8 cellular contexts compared by ENCODE assay signal in the genomic region with DNA sequence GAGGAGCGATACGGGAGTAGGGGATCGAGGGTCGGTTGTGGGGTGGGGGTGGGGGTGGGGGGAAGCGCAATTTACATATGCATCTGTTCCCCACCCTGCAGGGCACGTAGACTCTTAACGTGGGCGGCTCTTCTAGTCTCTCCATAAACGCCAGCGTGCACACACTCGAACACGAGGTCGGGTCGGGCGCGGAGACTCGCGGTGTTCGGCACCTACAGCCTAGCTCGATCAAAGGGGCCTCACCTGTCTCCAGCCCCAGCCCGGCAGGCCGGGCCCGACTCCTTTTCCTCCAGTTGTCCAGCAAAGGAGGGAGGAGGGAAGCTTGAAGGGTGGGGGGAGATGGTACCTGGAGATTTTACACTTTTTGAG. TPM values are rescaled to one million over a fixed set of nuclear protein-coding genes. Genes with fewer than 3 reads are reported as not detected.
DNase-seq lines count a peak whose midpoint lies in the region; ATAC-seq and TF ChIP-seq lines count a peak whose summit lies in the region.

No MANE protein-coding gene starts in this region.

- peak overlapping the region; percentile 82 to 85 for H3K27ac ChIP-seq in left lung

- no peak for TF ChIP-seq CTCF in WTC11 (IDR thresholded peaks at IDR 0.05)
- no peak for TF ChIP-seq CTCF in chondrocyte (IDR thresholded peaks at IDR 0.05)
- TF ChIP-seq CTCF in left lung (IDR thresholded peaks at IDR 0.05): no peak

- H3K27me3 Mint-ChIP-seq in WTC11 (ENCODE audit: low read depth) (peaks cover 14% of the 10 kb centered on the region), chondrocyte (ENCODE audit: low read depth) (peaks cover 3% of the 10 kb centered on the region)

- peak; percentile 50 for ATAC-seq in WTC11
- ATAC-seq in left lung: peak; percentile 80

- POLR2A ChIA-PET in WTC11 (lab: Charles Lee): interaction anchor here (0.9 to 3.0 kb wide), 2 partner anchors 13 to 18 kb away, joined by 3 to 29 read pairs; partner anchors contain the start of gene DYNC2H1

- H3K4me3 Mint-ChIP-seq in WTC11 (peak overlapping the region; percentile 89), chondrocyte (ENCODE audit: unreplicated experiment) (peak overlapping the region; percentile 85)

- H3K9me3 Mint-ChIP-seq in WTC11 (no peaks in the 10 kb centered on the region), chondrocyte (ENCODE audit: low read depth) (no peaks in the 10 kb centered on the region)

- peaks cover 11 to 30% of the 10 kb centered on the region in 2 donors for H3K4me1 ChIP-seq in left lung

- intact Hi-C loops in left lung (cut with DNase I): no loop called here

- H3K27me3 ChIP-seq in left lung: peaks cover 0 to 32% of the 10 kb centered on the region in 2 donors

- H3K27ac Mint-ChIP-seq in WTC11 (peak overlapping the region; percentile 79), chondrocyte (ENCODE audit: unreplicated experiment) (peak overlapping the region; percentile 93)

- H3K4me3 ChIP-seq in GM08714 (ENCODE audit: low read length) (peak overlapping the region; percentile 91), left lung (peak overlapping the region; percentile 91 to 97)

- DNase-seq in H4 (ENCODE audit: low spot score): peak; percentile 20
- DNase-seq in LHCN-M2 (ENCODE audit: low read depth): peak; percentile 29
- DNase-seq in WTC11 (ENCODE audit: low spot score): peak; percentile 61
- DNase-seq in chondrocyte (ENCODE audit: low spot score): peak; percentile 86
- DNase-seq in left lung: peak; percentile 62 to 86
- peak; percentile 22 to 32 for DNase-seq in stimulated activated CD4-positive, alpha-beta T cell treated with anti-CD3 and anti-CD28 coated beads, Interleukin-4, amount 100 ng/mL, for 48 hours (ENCODE audit: low read depth in 2 of 2)
- DNase-seq in GM19238 (ENCODE audit: insufficient read length, low spot score): no peak

- H3K36me3 ChIP-seq in left lung: peaks cover 0 to 6% of the 10 kb centered on the region in 2 donors

- peaks cover 24% of the 10 kb centered on the region for H3K36me3 Mint-ChIP-seq in WTC11
- no peaks in the 10 kb centered on the region for H3K36me3 Mint-ChIP-seq in chondrocyte (ENCODE audit: low read depth)

- CTCF ChIA-PET in WTC11 (lab: Charles Lee): interaction anchor here (1.1 to 3.2 kb wide), 3 partner anchors 9 to 177 kb away, joined by 3 to 36 read pairs (median 3); partner anchors contain the start of gene DYNC2H1

- no peaks in the 10 kb centered on the region for H3K9me3 ChIP-seq in left lung

- peaks cover 21% of the 10 kb centered on the region for H3K4me1 Mint-ChIP-seq in WTC11
- H3K4me1 Mint-ChIP-seq in chondrocyte (ENCODE audit: low read depth): peaks cover 36% of the 10 kb centered on the region

TF ChIP-seq in WTC11, 78 proteins besides CTCF, POLR2A, EP300 and RAD21 (continues in another document):
- TF ChIP-seq FOXP1 (CRISPR knock-in tag; IDR thresholded peaks at IDR 0.05; ENCODE audit: borderline replicate concordance): no peak
- TF ChIP-seq, protein P1, sequence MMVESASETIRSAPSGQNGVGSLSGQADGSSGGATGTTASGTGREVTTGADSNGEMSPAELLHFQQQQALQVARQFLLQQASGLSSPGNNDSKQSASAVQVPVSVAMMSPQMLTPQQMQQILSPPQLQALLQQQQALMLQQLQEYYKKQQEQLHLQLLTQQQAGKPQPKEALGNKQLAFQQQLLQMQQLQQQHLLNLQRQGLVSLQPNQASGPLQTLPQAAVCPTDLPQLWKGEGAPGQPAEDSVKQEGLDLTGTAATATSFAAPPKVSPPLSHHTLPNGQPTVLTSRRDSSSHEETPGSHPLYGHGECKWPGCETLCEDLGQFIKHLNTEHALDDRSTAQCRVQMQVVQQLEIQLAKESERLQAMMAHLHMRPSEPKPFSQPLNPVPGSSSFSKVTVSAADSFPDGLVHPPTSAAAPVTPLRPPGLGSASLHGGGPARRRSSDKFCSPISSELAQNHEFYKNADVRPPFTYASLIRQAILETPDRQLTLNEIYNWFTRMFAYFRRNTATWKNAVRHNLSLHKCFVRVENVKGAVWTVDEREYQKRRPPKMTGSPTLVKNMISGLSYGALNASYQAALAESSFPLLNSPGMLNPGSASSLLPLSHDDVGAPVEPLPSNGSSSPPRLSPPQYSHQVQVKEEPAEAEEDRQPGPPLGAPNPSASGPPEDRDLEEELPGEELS (CRISPR knock-in tag; IDR thresholded peaks at IDR 0.05): no peak
- TF ChIP-seq, protein P2, sequence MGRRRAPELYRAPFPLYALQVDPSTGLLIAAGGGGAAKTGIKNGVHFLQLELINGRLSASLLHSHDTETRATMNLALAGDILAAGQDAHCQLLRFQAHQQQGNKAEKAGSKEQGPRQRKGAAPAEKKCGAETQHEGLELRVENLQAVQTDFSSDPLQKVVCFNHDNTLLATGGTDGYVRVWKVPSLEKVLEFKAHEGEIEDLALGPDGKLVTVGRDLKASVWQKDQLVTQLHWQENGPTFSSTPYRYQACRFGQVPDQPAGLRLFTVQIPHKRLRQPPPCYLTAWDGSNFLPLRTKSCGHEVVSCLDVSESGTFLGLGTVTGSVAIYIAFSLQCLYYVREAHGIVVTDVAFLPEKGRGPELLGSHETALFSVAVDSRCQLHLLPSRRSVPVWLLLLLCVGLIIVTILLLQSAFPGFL (CRISPR knock-in tag; IDR thresholded peaks at IDR 0.05; ENCODE audit: borderline replicate concordance): no peak
- no peak for TF ChIP-seq NR3C1 (CRISPR knock-in tag; conservative IDR thresholded peaks at IDR 0.05; ENCODE audit: low read depth)
- no peak for TF ChIP-seq ZNF138 (CRISPR knock-in tag; conservative IDR thresholded peaks at IDR 0.05)
- TF ChIP-seq PRDM15 (CRISPR knock-in tag; IDR thresholded peaks at IDR 0.05): no peak
- TF ChIP-seq ATF3 (CRISPR knock-in tag; conservative IDR thresholded peaks at IDR 0.05): no peak
- TF ChIP-seq ZSCAN18 (CRISPR knock-in tag; IDR thresholded peaks at IDR 0.05): no peak
- no peak for TF ChIP-seq CREB1 (CRISPR knock-in tag; IDR thresholded peaks at IDR 0.05)
- no peak for TF ChIP-seq NFE2L1 (CRISPR knock-in tag; IDR thresholded peaks at IDR 0.05)

RNA-seq across cellular contexts. Expression of gene DCUN1D5, which starts 0.5 kb away (rescaled TPM):
- total RNA-seq in H4 (2014; rRNA removed; shearing (Covaris generic)): 85.8 and 94.0 TPM in 2 replicates
- total RNA-seq in LHCN-M2 (2014; rRNA removed): 63.3 and 98.1 TPM in 2 replicates
- polyA plus RNA-seq in LHCN-M2 (2012): 39.8 TPM
- 75.6 to 98.2 TPM (median 75.9 TPM) in 3 replicates for total RNA-seq in WTC11 (2021)
- 35.8 to 38.9 TPM (median 37.9 TPM) in 3 replicates for total RNA-seq in chondrocyte
- total RNA-seq in left lung: 10 to 100 TPM; 23.8 to 23.9 TPM

RNA-seq across cellular contexts. Expression of gene DYNC2H1, which starts 17.8 kb away (rescaled TPM):
- total RNA-seq in H4 (2014; rRNA removed; shearing (Covaris generic)): 6.1 and 10.0 TPM in 2 replicates
- total RNA-seq in LHCN-M2 (2014; rRNA removed) (27.7 and 31.7 TPM in 2 replicates), WTC11 (2021) (13.7 to 17.2 TPM (median 14.9 TPM) in 3 replicates), chondrocyte (5.7 to 20.1 TPM (median 7.2 TPM) in 3 replicates), left lung (10 to 100 TPM; 12.8 to 15.9 TPM)
- polyA plus RNA-seq in LHCN-M2 (2012): 4.7 TPM
